In genomic region chr9:36328798-36329411, GRCh38 we compare ENCODE assay signal across 8 cellular contexts.
DNase-seq lines count a peak whose midpoint lies in the region; ATAC-seq and TF ChIP-seq lines count a peak whose summit lies in the region.

No MANE protein-coding gene starts in this region.

- peak; percentile 78 for ATAC-seq in upper lobe of right lung
- ATAC-seq in HG03565 (IDR thresholded peaks at IDR 0.05; ENCODE audit: unreplicated experiment) = no peak

- DNase-seq in AG04449 (ENCODE audit: low read depth, low spot score) (peak; percentile 31), GM06990 (ENCODE audit: extremely low read depth, insufficient read length) (peak; percentile 24), NCI-H1436 treated with DMSO at 0.1 percent for 48 hours (lab: John Stamatoyannopoulos, UW) (peak; percentile 43), T-helper 22 cell (ENCODE audit: low read depth) (peak; percentile 5), midbrain (lab: John Stamatoyannopoulos, UW) (peak; percentile 76), upper lobe of right lung (no peak)

- intact Hi-C loops in upper lobe of right lung (cut with DNase I) = no loop called here

- CTCF ChIA-PET in AG04449 (lab: Yijun Ruan, JAX) = interaction anchor here (0.6 to 9.2 kb wide), 44 partner anchors 11 to 540 kb away, joined by 3 to 276 read pairs (median 5); partner anchors contain the start of genes CLTA, GNE and NPR2

- H3K4me1 ChIP-seq in endocrine pancreas (ENCODE audit: control insufficient read depth, insufficient read depth, low read length) (no peaks in the 10 kb centered on the region), upper lobe of right lung (peaks cover 11% of the 10 kb centered on the region)

- H3K9me3 ChIP-seq in endocrine pancreas (ENCODE audit: control insufficient read depth, low read length) = no peaks in the 10 kb centered on the region
- no peaks in the 10 kb centered on the region for H3K9me3 ChIP-seq in upper lobe of right lung

- TF ChIP-seq CTCF in AG04449 (IDR thresholded peaks at IDR 0.05; ENCODE audit: insufficient read depth, low read length, missing control alignments) (peak; percentile 49), GM06990 (IDR thresholded peaks at IDR 0.05; ENCODE audit: insufficient read depth, low read length, poor library complexity, severe bottlenecking) (peak; percentile 70), upper lobe of right lung (IDR thresholded peaks at IDR 0.05) (peak; percentile 88)

- H3K36me3 ChIP-seq in GM06990 (ENCODE audit: control insufficient read depth, insufficient read depth, low read length) (no peaks in the 10 kb centered on the region), endocrine pancreas (ENCODE audit: control insufficient read depth, insufficient read depth, low read length) (no peaks in the 10 kb centered on the region), upper lobe of right lung (no peaks in the 10 kb centered on the region)

- H3K27me3 ChIP-seq in GM06990 (replicated peaks; ENCODE audit: control insufficient read depth, insufficient read depth, low read length) = no peaks in the 10 kb centered on the region
- no peaks in the 10 kb centered on the region for H3K27me3 ChIP-seq in endocrine pancreas (ENCODE audit: control insufficient read depth, insufficient read depth, low read length)
- H3K27me3 ChIP-seq in upper lobe of right lung = no peaks in the 10 kb centered on the region

- no peak overlapping the region for H3K9ac ChIP-seq in endocrine pancreas (ENCODE audit: control insufficient read depth, insufficient read depth, low read length)

- POLR2A ChIA-PET in AG04449 (lab: Yijun Ruan, JAX) = interaction anchor here (1.7 kb wide), 1 partner anchor 71 kb away, joined by 4 read pairs; the partner anchor contains the start of gene GNE

- H3K27ac ChIP-seq in upper lobe of right lung = no peak overlapping the region

- H3K4me3 ChIP-seq in AG04449 (ENCODE audit: low read depth, low read length) (no peak overlapping the region), GM06990 (replicated peaks; ENCODE audit: low read depth, low read length) (no peak overlapping the region), endocrine pancreas (ENCODE audit: control insufficient read depth, insufficient read depth, low read length) (peak overlapping the region; percentile 8), upper lobe of right lung (no peak overlapping the region)
